Comparison of ENCODE assay signal across 8 cellular contexts in the genomic region with DNA sequence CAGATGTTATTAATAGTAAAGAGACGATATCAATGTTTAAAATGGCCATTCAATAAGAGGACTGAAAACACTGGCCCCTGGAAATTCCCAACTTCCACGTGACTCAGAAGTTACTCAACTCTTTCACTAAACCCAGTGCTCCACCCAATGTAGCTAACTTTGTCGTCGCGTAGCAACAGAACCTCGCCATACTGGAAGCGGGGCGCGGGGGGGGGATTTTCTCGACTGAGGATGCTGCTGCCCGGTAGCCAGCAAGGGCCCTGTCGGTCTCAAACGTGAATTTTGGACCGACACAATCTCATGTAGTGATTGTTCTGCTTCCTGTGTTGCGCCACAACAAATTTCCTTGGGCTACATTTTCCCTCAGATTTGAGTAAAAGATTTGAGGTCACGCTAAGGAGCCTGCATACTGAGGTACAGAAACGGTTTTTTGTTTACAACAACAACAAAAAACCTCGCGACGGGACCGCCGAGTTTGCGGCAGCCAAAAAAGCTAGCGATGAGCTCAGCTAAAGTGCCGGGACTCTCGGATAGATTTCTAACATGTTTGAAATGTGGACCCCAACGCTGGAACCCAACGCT. TPM values are rescaled to one million over a fixed set of nuclear protein-coding genes. Genes with fewer than 3 reads are reported as not detected.
DNase-seq lines count a peak whose midpoint lies in the region; ATAC-seq, FAIRE-seq and TF ChIP-seq lines count a peak whose summit lies in the region.

No MANE protein-coding gene starts in this region.

- intact Hi-C loops in A673 (cut with micrococcal nuclease; ENCODE audit: unreplicated experiment) (loop anchor here (2.0 to 5.0 kb wide), 2 partner anchors 152 to 461 kb away; no protein-coding TSS in a partner anchor), endothelial cell of umbilical vein (cut with micrococcal nuclease) (loop anchor here (1.0 to 5.0 kb wide), 10 partner anchors 45 to 364 kb away; partner anchors contain the start of genes SLK and STN1)

- POLR2A ChIA-PET in A673 (lab: Charles Lee; ENCODE audit: low non-redundant PET) = interaction anchor here (0.6 to 1.0 kb wide), 5 partner anchors 40 to 723 kb away, joined by 4 to 11 read pairs (median 4); no protein-coding TSS in a partner anchor
- POLR2A ChIA-PET in endothelial cell of umbilical vein (lab: Charles Lee) = interaction anchor here (0.7 to 0.9 kb wide), 3 partner anchors 66 to 204 kb away, joined by 3 to 4 read pairs (median 3); no protein-coding TSS in a partner anchor

- DNase-seq in A673 (ENCODE audit: low spot score) = peak; percentile 93
- DNase-seq in NT2/D1 (ENCODE audit: low read depth, low spot score) = peak; percentile 63
- DNase-seq in activated CD8-positive, alpha-beta memory T cell treated with anti-CD3 and anti-CD28 coated beads, Interleukin-2, amount 50 U/mL, for 48 hours = peak; percentile 85
- peak; percentile 93 for DNase-seq in endothelial cell of umbilical vein (ENCODE audit: low read depth, low spot score)
- peak; percentile 72 to 77 for DNase-seq in mesothelial cell of epicardium (ENCODE audit: low spot score in 2 of 2, unreplicated experiment in 2 of 2)
- DNase-seq in stimulated activated CD8-positive, alpha-beta memory T cell treated with anti-CD3 and anti-CD28 coated beads, Interleukin-15, amount 100 ng/mL, for 4 hours (ENCODE audit: low read depth in 2 of 2) = peak; percentile 54 to 75

- no peaks in the 10 kb centered on the region for H3K79me2 ChIP-seq in endothelial cell of umbilical vein (ENCODE audit: control insufficient read depth, insufficient read depth, low read length)

- no peaks in the 10 kb centered on the region for H3K36me3 ChIP-seq in A673 (ENCODE audit: insufficient read depth, low read length, poor library complexity, severe bottlenecking)
- no peaks in the 10 kb centered on the region for H3K36me3 ChIP-seq in NT2/D1 (ENCODE audit: insufficient read depth, insufficient read length, low read length)
- no peaks in the 10 kb centered on the region for H3K36me3 ChIP-seq in endothelial cell of umbilical vein (ENCODE audit: control insufficient read depth in 2 of 2, extremely low read depth in 1 of 2, insufficient read depth in 2 of 2, low read length in 2 of 2)

- no peaks in the 10 kb centered on the region for H3K9me1 ChIP-seq in endothelial cell of umbilical vein (replicated peaks; ENCODE audit: control insufficient read depth, extremely low read depth, insufficient read depth, low read length)

- peaks cover 40% of the 10 kb centered on the region for H3K4me1 Mint-ChIP-seq in mesothelial cell of epicardium

- H3K27me3 Mint-ChIP-seq in mesothelial cell of epicardium (ENCODE audit: low read depth) = no peaks in the 10 kb centered on the region

- dilution Hi-C loops in endothelial cell of umbilical vein (cut with MboI; ENCODE audit: extremely low pct_ligation_motif_present, low sequenced_read_pairs) = no loop called here

- H3K9ac ChIP-seq in NT2/D1 (ENCODE audit: insufficient read length, low read depth) (peak overlapping the region; percentile 88), endothelial cell of umbilical vein (replicated peaks; ENCODE audit: extremely low read depth, insufficient read depth, low read length) (peak overlapping the region; percentile 99)

- peak overlapping the region; percentile 90 for H3K4me3 Mint-ChIP-seq in mesothelial cell of epicardium

- H3K27ac ChIP-seq in A673 (ENCODE audit: low read depth, low read length, poor library complexity, severe bottlenecking) = peak overlapping the region; percentile 91
- H3K27ac ChIP-seq in endothelial cell of umbilical vein (ENCODE audit: insufficient read depth, low read depth, low read length) = peak overlapping the region; percentile 97

- no peaks in the 10 kb centered on the region for H4K20me1 ChIP-seq in endothelial cell of umbilical vein (replicated peaks; ENCODE audit: control insufficient read depth, extremely low read depth, insufficient read depth, low read length)

- H3K4me2 ChIP-seq in endothelial cell of umbilical vein (ENCODE audit: insufficient read depth, low read length) = peak overlapping the region; percentile 86

- H3K27me3 ChIP-seq in A673 (replicated peaks; ENCODE audit: insufficient read depth, low read depth, low read length, poor library complexity) (no peaks in the 10 kb centered on the region), NT2/D1 (ENCODE audit: insufficient read depth, insufficient read length) (no peaks in the 10 kb centered on the region), endothelial cell of umbilical vein (ENCODE audit: control insufficient read depth in 2 of 2, insufficient read depth in 2 of 2, low read length in 2 of 2) (no peaks in the 10 kb centered on the region)

- peak; percentile 72 for FAIRE-seq in endothelial cell of umbilical vein (lab: Jason Lieb, UNC)

- H3K36me3 Mint-ChIP-seq in mesothelial cell of epicardium = peaks cover 4% of the 10 kb centered on the region

- ATAC-seq in GM18867 (IDR thresholded peaks at IDR 0.05; ENCODE audit: unreplicated experiment) (peak; percentile 34), HG03439 (IDR thresholded peaks at IDR 0.05; ENCODE audit: unreplicated experiment) (peak; percentile 32)

- no peaks in the 10 kb centered on the region for H3K9me3 Mint-ChIP-seq in mesothelial cell of epicardium

- TF ChIP-seq CTCF in A673 (conservative IDR thresholded peaks at IDR 0.05; ENCODE audit: low read depth, low read length) = no peak
- TF ChIP-seq CTCF in endothelial cell of umbilical vein (IDR thresholded peaks at IDR 0.05; ENCODE audit: extremely low read depth in 1 of 2, insufficient read depth in 1 of 2, low read depth in 1 of 2, low read length in 2 of 2) = no peak
- no peak for TF ChIP-seq CTCF in mesothelial cell of epicardium (IDR thresholded peaks at IDR 0.05; ENCODE audit: unreplicated experiment)

- H2AFZ ChIP-seq in endothelial cell of umbilical vein (ENCODE audit: low read depth, low read length) = peak overlapping the region; percentile 84

- CTCF ChIA-PET in A673 (lab: Charles Lee) (interaction anchor here (0.6 to 2.4 kb wide), 6 partner anchors 8 to 559 kb away, joined by 4 to 18 read pairs (median 6); no protein-coding TSS in a partner anchor), endothelial cell of umbilical vein (lab: Charles Lee) (interaction anchor here (1.0 to 4.9 kb wide), 38 partner anchors 8 to 408 kb away, joined by 3 to 87 read pairs (median 5); partner anchors contain the start of genes CFAP58 and GSTO1)

- BruUV-seq in A673 (replicated peaks; lab: Mats Ljungman, UMichigan) = TSS peak; percentile 98
- BruUV-seq in endothelial cell of umbilical vein (replicated peaks; lab: Mats Ljungman, UMichigan) = TSS peak; percentile 98

- peak; percentile 9 for TF ChIP-seq POLR2A in endothelial cell of umbilical vein (IDR thresholded peaks at IDR 0.05; ENCODE audit: low read depth, low read length)

- H3K27ac Mint-ChIP-seq in mesothelial cell of epicardium = peak overlapping the region; percentile 100

- H3K4me3 ChIP-seq in A673 (ENCODE audit: low read depth, low read length, poor library complexity, severe bottlenecking) (peak overlapping the region; percentile 67), NT2/D1 (ENCODE audit: insufficient read length, low read depth) (peak overlapping the region; percentile 39), endothelial cell of umbilical vein (replicated peaks in 1 of 3; ENCODE audit: insufficient read depth in 1 of 3, low read depth in 1 of 3, low read length in 3 of 3) (peak overlapping the region; percentile 25 to 71 (median 40))

- H3K4me1 ChIP-seq in A673 (ENCODE audit: insufficient read depth, low read length, poor library complexity, severe bottlenecking) = peaks cover 23% of the 10 kb centered on the region
- H3K4me1 ChIP-seq in NT2/D1 (ENCODE audit: insufficient read depth, insufficient read length) = no peaks in the 10 kb centered on the region
- peaks cover 27% of the 10 kb centered on the region for H3K4me1 ChIP-seq in endothelial cell of umbilical vein (ENCODE audit: control insufficient read depth, extremely low read depth, insufficient read depth, low read length)

- H3K9me3 ChIP-seq in A673 (ENCODE audit: low read depth, low read length, poor library complexity, severe bottlenecking) (no peaks in the 10 kb centered on the region), NT2/D1 (ENCODE audit: insufficient read depth, low read length) (no peaks in the 10 kb centered on the region), endothelial cell of umbilical vein (replicated peaks; ENCODE audit: control insufficient read depth, insufficient read depth, low read length) (no peaks in the 10 kb centered on the region)

TF ChIP-seq in endothelial cell of umbilical vein, 7 proteins besides CTCF, POLR2A, EP300 and RAD21:
- no peak for TF ChIP-seq GATA2 (IDR thresholded peaks at IDR 0.05; ENCODE audit: insufficient read depth, insufficient read length, low read depth, low read length)
- peak; percentile 42 for TF ChIP-seq FOS (IDR thresholded peaks at IDR 0.05; ENCODE audit: borderline replicate concordance, insufficient read depth, low read length)
- peak; percentile 23 for TF ChIP-seq JUN (IDR thresholded peaks at IDR 0.05; ENCODE audit: borderline replicate concordance, insufficient read depth, insufficient read length, low read depth)

RNA-seq across cellular contexts. Expression of gene SFR1, which starts 1.0 kb away (rescaled TPM):
- total RNA-seq in A673 (2021) = 11.2 and 12.6 TPM in 2 replicates
- total RNA-seq in endothelial cell of umbilical vein = 8.3 and 8.9 TPM in 2 replicates
- polyA plus RNA-seq in endothelial cell of umbilical vein = 1.8 and 3.6 TPM in 2 replicates
- polyA plus RNA-seq in endothelial cell of umbilical vein (2011; cell fraction: cytosol; rRNA removed) = 4.2 and 4.5 TPM in 2 replicates
- polyA plus RNA-seq in endothelial cell of umbilical vein (2011; cell fraction: nucleus; rRNA removed) = 2.3 and 3.3 TPM in 2 replicates
- 4.8 and 10.3 TPM in 2 replicates for polyA plus RNA-seq in endothelial cell of umbilical vein (2012)
- 0.19 and 0.81 TPM in 2 replicates for polyA minus RNA-seq in endothelial cell of umbilical vein
- polyA minus RNA-seq in endothelial cell of umbilical vein (2011; cell fraction: cytosol; rRNA and poly(A)+ RNA removed) = 2.9 TPM
- polyA minus RNA-seq in endothelial cell of umbilical vein (2011; cell fraction: nucleus; rRNA and poly(A)+ RNA removed) = 2.1 and 4.3 TPM in 2 replicates
- total RNA-seq in mesothelial cell of epicardium = 6.4 to 7.5 TPM (median 7.3 TPM) in 3 replicates

RNA-seq across cellular contexts. Expression of gene COL17A1, which starts 35.3 kb away (rescaled TPM):
- total RNA-seq in A673 (2021) (not detected in 2 replicates), endothelial cell of umbilical vein (1.2 and 1.3 TPM in 2 replicates), mesothelial cell of epicardium (3.6 to 4.4 TPM (median 4.2 TPM) in 3 replicates)
- polyA plus RNA-seq in endothelial cell of umbilical vein = 0.11 and 0.57 TPM in 2 replicates
- 0.51 and 0.58 TPM in 2 replicates for polyA plus RNA-seq in endothelial cell of umbilical vein (2011; cell fraction: cytosol; rRNA removed)
- polyA plus RNA-seq in endothelial cell of umbilical vein (2011; cell fraction: nucleus; rRNA removed) = 1.1 and 1.7 TPM in 2 replicates
- polyA plus RNA-seq in endothelial cell of umbilical vein (2012) = 0.85 and 2.3 TPM in 2 replicates
- 0.15 and 0.17 TPM in 2 replicates for polyA minus RNA-seq in endothelial cell of umbilical vein
- 0.92 TPM for polyA minus RNA-seq in endothelial cell of umbilical vein (2011; cell fraction: cytosol; rRNA and poly(A)+ RNA removed)
- polyA minus RNA-seq in endothelial cell of umbilical vein (2011; cell fraction: nucleus; rRNA and poly(A)+ RNA removed) = 0.24 and 0.29 TPM in 2 replicates

Comparison
In these comparisons a context has a peak if more than half of its experiments do, and no peak if none do; other contexts are left out.
1. Peak in every context shown above with its lines: DNase-seq, ATAC-seq, H3K4me3 ChIP-seq and H3K27ac ChIP-seq.